ENCODE assay signal across 1 cellular context in the genomic region with DNA sequence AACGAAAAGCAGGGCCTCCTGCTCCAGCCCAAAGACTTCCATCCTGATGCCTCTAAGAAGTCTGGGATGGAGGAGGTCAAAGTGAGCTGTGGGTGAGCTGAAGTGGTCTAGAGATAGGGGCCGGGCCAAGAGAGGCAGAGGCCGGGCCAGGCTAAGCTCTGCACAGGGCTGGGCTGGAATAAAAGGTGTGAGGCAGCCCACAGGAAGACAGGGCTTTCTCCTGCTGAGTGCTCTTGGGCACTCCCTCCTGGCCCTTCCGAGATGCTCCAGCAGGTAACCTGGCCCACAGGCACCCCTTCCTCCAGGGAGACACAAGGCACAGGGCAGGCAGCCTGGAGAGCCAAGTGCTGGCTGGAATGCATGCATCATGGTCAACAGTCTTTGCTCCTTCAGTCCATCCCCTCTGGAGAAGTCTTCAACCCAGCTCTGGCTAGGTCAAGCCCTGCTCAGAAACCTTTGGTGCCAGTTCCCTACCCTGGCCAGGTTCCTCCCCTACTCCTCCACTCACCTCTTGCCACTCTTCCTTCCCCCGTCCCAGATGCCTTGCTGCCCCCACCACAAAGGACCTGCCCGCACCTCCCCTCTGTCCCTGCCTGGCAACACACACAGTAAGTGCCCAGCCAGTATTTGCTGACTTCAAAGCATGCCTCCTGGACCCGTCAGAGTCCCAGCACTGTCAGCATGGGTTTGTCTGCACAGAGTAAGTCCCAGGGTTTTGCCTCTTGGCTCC.
TF ChIP-seq lines count a peak whose summit lies in the region.

No MANE protein-coding gene starts in this region.

TF ChIP-seq in HCT116, 20 proteins besides CTCF, POLR2A, EP300 and RAD21 (continued from another document):
- no peak for TF ChIP-seq ZBTB33 (IDR thresholded peaks at IDR 0.05; ENCODE audit: extremely low read depth, insufficient replicate concordance, low read length)
- no peak for TF ChIP-seq MAX (IDR thresholded peaks at IDR 0.05)
